22 cellular contexts compared by ENCODE assay signal in the genomic region with DNA sequence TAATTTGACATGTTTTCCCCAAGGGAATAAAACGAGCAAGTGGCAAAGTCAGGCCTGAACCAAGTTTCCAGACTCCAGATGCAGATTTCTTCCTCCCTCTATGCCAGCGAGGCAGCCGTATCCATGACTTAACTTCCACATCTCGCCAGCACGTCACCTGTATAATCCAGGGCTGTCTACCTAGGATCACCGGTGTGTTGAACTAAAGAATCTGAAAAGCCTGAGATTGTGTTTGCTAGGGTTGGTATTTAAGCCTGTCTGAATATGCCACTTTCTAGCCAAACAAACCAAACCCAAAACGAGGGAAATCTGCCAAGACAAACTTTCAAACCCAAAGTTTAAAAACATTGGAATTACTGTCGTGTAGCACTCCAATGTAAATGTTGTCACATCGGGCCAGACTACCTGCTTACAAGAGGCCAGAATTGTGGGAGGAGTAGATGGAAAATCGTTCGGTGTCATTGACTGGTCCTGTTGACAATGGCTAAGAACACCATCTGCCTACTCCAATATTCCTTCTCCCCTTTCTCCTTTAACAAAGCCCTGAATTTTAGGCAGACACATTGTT.
"Had no signal": no experiment of that assay in that cellular context is flagged by ENCODE, and none has a peak within 500 bp of the region (broad histone marks: within the 10 kb centered on the region; RNA-seq: fewer than 3 reads in every experiment).

No MANE protein-coding gene starts in this region.

- H3K9me3 ChIP-seq: tibial nerve had no signal

- H3K27ac Mint-ChIP-seq: activated naive CD4-positive, alpha-beta T cell treated with anti-CD3 and anti-CD28 coated beads, Interleukin-2, amount 10 ng/mL, durations not matched to agents 7 days and 5 days; nephron progenitor cell; stimulated activated effector memory CD8-positive, alpha-beta T cell treated with anti-CD3 and anti-CD28 coated beads, Interleukin-12 subunit alpha, Interleukin-12 subunit beta, amount 100 ng/mL, for 72 hours; stimulated activated naive CD8-positive, alpha-beta T cell treated with anti-CD3 and anti-CD28 coated beads, Interleukin-15, amount 100 ng/mL, for 72 hours; T-helper 1 cell treated with Interleukin-12 subunit alpha and Interleukin-12 subunit beta and Interleukin-4 antibody, amounts not matched to agents 30 μg/mL and 1 μg/mL, for 36 hours had no signal

- H3K27ac ChIP-seq: cardiac muscle cell, tibial nerve had no signal

- H3K4me1 Mint-ChIP-seq: activated naive CD4-positive, alpha-beta T cell treated with anti-CD3 and anti-CD28 coated beads, Interleukin-2, amount 10 ng/mL, durations not matched to agents 7 days and 5 days; nephron progenitor cell; stimulated activated effector memory CD8-positive, alpha-beta T cell treated with anti-CD3 and anti-CD28 coated beads, Interleukin-12 subunit alpha, Interleukin-12 subunit beta, amount 100 ng/mL, for 72 hours; stimulated activated naive CD8-positive, alpha-beta T cell treated with anti-CD3 and anti-CD28 coated beads, Interleukin-15, amount 100 ng/mL, for 72 hours had no signal

- H3K27me3 ChIP-seq: cardiac muscle cell, tibial nerve had no signal

- FAIRE-seq: small intestine had no signal

- H3K4me1 ChIP-seq: tibial nerve had no signal

- H3K27me3 Mint-ChIP-seq: activated naive CD4-positive, alpha-beta T cell treated with anti-CD3 and anti-CD28 coated beads, Interleukin-2, amount 10 ng/mL, durations not matched to agents 7 days and 5 days; stimulated activated naive CD8-positive, alpha-beta T cell treated with anti-CD3 and anti-CD28 coated beads, Interleukin-15, amount 100 ng/mL, for 72 hours had no signal

- ATAC-seq: left ventricle myocardium superior; sciatic nerve; stimulated activated effector memory CD8-positive, alpha-beta T cell treated with anti-CD3 and anti-CD28 coated beads, Interleukin-12 subunit alpha, Interleukin-12 subunit beta, amount 100 ng/mL, for 72 hours; stimulated activated naive CD8-positive, alpha-beta T cell treated with anti-CD3 and anti-CD28 coated beads, Interleukin-15, amount 100 ng/mL, for 72 hours had no signal

- H3K4me3 Mint-ChIP-seq: activated naive CD4-positive, alpha-beta T cell treated with anti-CD3 and anti-CD28 coated beads, Interleukin-2, amount 10 ng/mL, durations not matched to agents 7 days and 5 days; nephron progenitor cell; stimulated activated effector memory CD8-positive, alpha-beta T cell treated with anti-CD3 and anti-CD28 coated beads, Interleukin-12 subunit alpha, Interleukin-12 subunit beta, amount 100 ng/mL, for 72 hours; stimulated activated naive CD8-positive, alpha-beta T cell treated with anti-CD3 and anti-CD28 coated beads, Interleukin-15, amount 100 ng/mL, for 72 hours; T-helper 1 cell treated with Interleukin-12 subunit alpha and Interleukin-12 subunit beta and Interleukin-4 antibody, amounts not matched to agents 30 μg/mL and 1 μg/mL, for 36 hours had no signal

- DNase-seq: activated CD4-positive, alpha-beta T cell treated with anti-CD3 and anti-CD28 coated beads for 4 hours; activated CD4-positive, alpha-beta T cell treated with anti-CD3 and anti-CD28 coated beads, Interleukin-2, amount 50 U/mL, for 48 hours; activated CD4-positive, CD25-positive, alpha-beta regulatory T cell; activated effector memory CD4-positive, alpha-beta T cell treated with Interleukin-2 at 50 U/mL for 16 hours; activated naive CD4-positive, alpha-beta T cell treated with anti-CD3 and anti-CD28 coated beads, Interleukin-2, amount 10 ng/mL, durations not matched to agents 7 days and 5 days; activated T-cell treated with anti-CD3 and anti-CD28 coated beads, Interleukin-2, amount 50 U/mL, for 48 hours; amygdala; dermis blood vessel endothelial cell; effector CD8-positive, alpha-beta T cell; foreskin melanocyte; kidney; left ventricle myocardium superior; nephron progenitor cell; small intestine; stimulated activated CD4-positive, alpha-beta T cell treated with anti-CD3 and anti-CD28 coated beads, Interleukin-2, amount 100 ng/mL, for 24 hours; stimulated activated naive CD8-positive, alpha-beta T cell treated with anti-CD3 and anti-CD28 coated beads, Interleukin-15, amount 100 ng/mL, for 72 hours; T1000 had no signal

- H3K4me3 ChIP-seq: cardiac muscle cell, tibial nerve had no signal

- H3K36me3 Mint-ChIP-seq: activated naive CD4-positive, alpha-beta T cell treated with anti-CD3 and anti-CD28 coated beads, Interleukin-2, amount 10 ng/mL, durations not matched to agents 7 days and 5 days; stimulated activated effector memory CD8-positive, alpha-beta T cell treated with anti-CD3 and anti-CD28 coated beads, Interleukin-12 subunit alpha, Interleukin-12 subunit beta, amount 100 ng/mL, for 72 hours had no signal

- H3K36me3 ChIP-seq: cardiac muscle cell, tibial nerve had no signal

- H3K9me3 Mint-ChIP-seq: activated naive CD4-positive, alpha-beta T cell treated with anti-CD3 and anti-CD28 coated beads, Interleukin-2, amount 10 ng/mL, durations not matched to agents 7 days and 5 days; T-helper 1 cell treated with Interleukin-12 subunit alpha and Interleukin-12 subunit beta and Interleukin-4 antibody, amounts not matched to agents 30 μg/mL and 1 μg/mL, for 36 hours had no signal
